Comparison of ENCODE assay signal across 17 cellular contexts in genomic region chr1:107648071-107648470, GRCh38.
A peak's percentile ranks its signal among the peaks of the same experiment; 100 is the strongest.
DNase-seq lines count a peak whose midpoint lies in the region; ATAC-seq and TF ChIP-seq lines count a peak whose summit lies in the region.
"Had no signal": no experiment of that assay in that cellular context is flagged by ENCODE, and none has a peak within 500 bp of the region (broad histone marks: within the 10 kb centered on the region; RNA-seq: fewer than 3 reads in every experiment).

No MANE protein-coding gene starts in this region.

- no peaks in the 10 kb centered on the region for H3K9me3 ChIP-seq in PC-3 (ENCODE audit: low read length)
- H3K9me3 ChIP-seq: adrenal gland had no signal

- H3K4me3 ChIP-seq in PC-3 (ENCODE audit: low read length), result no peak overlapping the region
- H3K4me3 ChIP-seq: adrenal gland, heart right ventricle had no signal

- H3K36me3 ChIP-seq in PC-3 (ENCODE audit: low read depth, low read length), result no peaks in the 10 kb centered on the region
- H3K36me3 ChIP-seq: adrenal gland had no signal

- no peaks in the 10 kb centered on the region for H3F3A ChIP-seq in PC-3 (ENCODE audit: low read length, unreplicated experiment)

- peak overlapping the region; percentile 48 for H3K4me2 ChIP-seq in PC-3 (ENCODE audit: low read length)

- no peaks in the 10 kb centered on the region for H3K9me2 ChIP-seq in PC-3 (replicated peaks; ENCODE audit: low read length)

- TF ChIP-seq CTCF in PC-3 (conservative IDR thresholded peaks at IDR 0.05; ENCODE audit: low read depth, low read length), result no peak
- no peak for TF ChIP-seq CTCF in omental fat pad (IDR thresholded peaks at IDR 0.05)

- H3K9me3 Mint-ChIP-seq in activated CD8-positive, alpha-beta T cell treated with anti-CD3 and anti-CD28 coated beads, Interleukin-2, amount 10 ng/mL, durations not matched to agents 7 days and 5 days (ENCODE audit: insufficient read depth), result no peaks in the 10 kb centered on the region
- H3K9me3 Mint-ChIP-seq: CD4-positive, alpha-beta T cell had no signal

- peak overlapping the region; percentile 58 for H3K27ac ChIP-seq in PC-3 (ENCODE audit: low read length)
- H3K27ac ChIP-seq in epithelial cell of prostate, result peak overlapping the region; percentile 52
- H3K27ac ChIP-seq: adrenal gland, heart right ventricle had no signal

- no TSS peak for BruUV-seq in PC-3 (replicated peaks; lab: Mats Ljungman, UMichigan)

- H3K27me3 Mint-ChIP-seq in activated CD8-positive, alpha-beta T cell treated with anti-CD3 and anti-CD28 coated beads, Interleukin-2, amount 10 ng/mL, durations not matched to agents 7 days and 5 days (ENCODE audit: low read depth), result no peaks in the 10 kb centered on the region
- H3K27me3 Mint-ChIP-seq: activated CD4-positive, alpha-beta T cell treated with anti-CD3 and anti-CD28 coated beads for 36 hours; CD4-positive, alpha-beta T cell had no signal

- no peaks in the 10 kb centered on the region for H3K36me3 Mint-ChIP-seq in activated CD8-positive, alpha-beta T cell treated with anti-CD3 and anti-CD28 coated beads, Interleukin-2, amount 10 ng/mL, durations not matched to agents 7 days and 5 days (ENCODE audit: low read depth)

- H3K27me3 ChIP-seq in PC-3 (ENCODE audit: low read length), result no peaks in the 10 kb centered on the region
- H3K27me3 ChIP-seq: adrenal gland, heart right ventricle had no signal

- H3K9ac ChIP-seq in PC-3 (ENCODE audit: low read length), result no peak overlapping the region

- H4K20me1 ChIP-seq in PC-3 (ENCODE audit: low read length), result no peaks in the 10 kb centered on the region

- CTCF ChIA-PET in PC-3 (lab: Charles Lee), result interaction anchor here (0.6 kb wide), 1 partner anchor 199 kb away, joined by 3 read pairs; no protein-coding TSS in a partner anchor
- CTCF ChIA-PET in activated CD8-positive, alpha-beta T cell treated with anti-CD3 and anti-CD28 coated beads, Interleukin-2, amount 10 ng/mL, durations not matched to agents 7 days and 5 days (lab: Charles Lee), result no interaction called here

- DNase-seq in Daoy (ENCODE audit: low read depth) (peak; percentile 77), PC-3 (peak; percentile 91), epithelial cell of prostate (ENCODE audit: low read depth, low spot score) (peak; percentile 56), omental fat pad (ENCODE audit: low spot score) (no peak)
- no peak for DNase-seq in activated CD8-positive, alpha-beta T cell treated with anti-CD3 and anti-CD28 coated beads, Interleukin-2, amount 10 ng/mL, durations not matched to agents 7 days and 5 days
- no peak for DNase-seq in stimulated activated naive CD4-positive, alpha-beta T cell treated with Interleukin-2 at 50 U/mL for 16 hours (lab: John Stamatoyannopoulos, UW)
- DNase-seq: activated CD4-positive, alpha-beta T cell treated with anti-CD3 and anti-CD28 coated beads for 36 hours; activated T-cell treated with anti-CD3 and anti-CD28 coated beads, Interleukin-2, amount 50 U/mL, for 1 hour; adrenal gland; CD4-positive, alpha-beta T cell; effector CD8-positive, alpha-beta T cell; heart right ventricle; NCI-H1092 treated with DMSO at 0.1 percent for 48 hours; NCI-H345; OCI-M1 had no signal

- H3K4me1 Mint-ChIP-seq in activated CD8-positive, alpha-beta T cell treated with anti-CD3 and anti-CD28 coated beads, Interleukin-2, amount 10 ng/mL, durations not matched to agents 7 days and 5 days (ENCODE audit: low read depth), result no peaks in the 10 kb centered on the region
- H3K4me1 Mint-ChIP-seq: activated CD4-positive, alpha-beta T cell treated with anti-CD3 and anti-CD28 coated beads for 36 hours had no signal

- POLR2A ChIA-PET in PC-3 (lab: Charles Lee; ENCODE audit: unreplicated experiment), result no interaction called here
- POLR2A ChIA-PET in activated CD8-positive, alpha-beta T cell treated with anti-CD3 and anti-CD28 coated beads, Interleukin-2, amount 10 ng/mL, durations not matched to agents 7 days and 5 days (lab: Charles Lee), result interaction anchor here (0.7 kb wide), 1 partner anchor 368 kb away, joined by 4 read pairs; no protein-coding TSS in a partner anchor

- H3K27ac Mint-ChIP-seq in activated CD8-positive, alpha-beta T cell treated with anti-CD3 and anti-CD28 coated beads, Interleukin-2, amount 10 ng/mL, durations not matched to agents 7 days and 5 days, result no peak overlapping the region
- H3K27ac Mint-ChIP-seq: activated CD4-positive, alpha-beta T cell treated with anti-CD3 and anti-CD28 coated beads for 36 hours; CD4-positive, alpha-beta T cell had no signal

- ATAC-seq in PC-3 (peak; percentile 99), omental fat pad (ENCODE audit: low FRiP score) (peak; percentile 92), GM19351 (IDR thresholded peaks at IDR 0.05; ENCODE audit: unreplicated experiment) (no peak), HG03097 (IDR thresholded peaks at IDR 0.05; ENCODE audit: low FRiP score, unreplicated experiment) (no peak)
- no peak for ATAC-seq in activated CD8-positive, alpha-beta T cell treated with anti-CD3 and anti-CD28 coated beads, Interleukin-2, amount 10 ng/mL, durations not matched to agents 7 days and 5 days
- ATAC-seq: activated CD4-positive, alpha-beta T cell treated with anti-CD3 and anti-CD28 coated beads for 36 hours; heart right ventricle had no signal

- no peak overlapping the region for H2AFZ ChIP-seq in PC-3 (ENCODE audit: low read length)

- H3K4me1 ChIP-seq in PC-3 (ENCODE audit: insufficient read depth, low read length), result peaks cover 24% of the 10 kb centered on the region
- H3K4me1 ChIP-seq: adrenal gland, heart right ventricle had no signal

- no peaks in the 10 kb centered on the region for H3K79me2 ChIP-seq in PC-3 (ENCODE audit: low read length)

- H3K4me3 Mint-ChIP-seq in activated CD8-positive, alpha-beta T cell treated with anti-CD3 and anti-CD28 coated beads, Interleukin-2, amount 10 ng/mL, durations not matched to agents 7 days and 5 days, result no peak overlapping the region
- H3K4me3 Mint-ChIP-seq: activated CD4-positive, alpha-beta T cell treated with anti-CD3 and anti-CD28 coated beads for 36 hours; CD4-positive, alpha-beta T cell had no signal

- intact Hi-C loops in PC-3 (cut with micrococcal nuclease), result loop anchor here (1.0 to 10.0 kb wide), 3 partner anchors 35 to 97 kb away; no protein-coding TSS in a partner anchor

Comparison
In these comparisons a context has a peak if more than half of its experiments do, and no peak if none do; other contexts are left out.
1. DNase-seq: peak in Daoy (single experiment), PC-3 (single experiment) and epithelial cell of prostate (single experiment); none in omental fat pad (single experiment), activated CD8-positive, alpha-beta T cell treated with anti-CD3 and anti-CD28 coated beads, Interleukin-2, amount 10 ng/mL, durations not matched to agents 7 days and 5 days (single experiment) and stimulated activated naive CD4-positive, alpha-beta T cell treated with Interleukin-2 at 50 U/mL for 16 hours (single experiment).
2. ATAC-seq: peak in PC-3 (single experiment) and omental fat pad (single experiment); none in GM19351 (single experiment), HG03097 (single experiment) and activated CD8-positive, alpha-beta T cell treated with anti-CD3 and anti-CD28 coated beads, Interleukin-2, amount 10 ng/mL, durations not matched to agents 7 days and 5 days (single experiment).